ENCODE assay signal across 19 cellular contexts in genomic region chr1:67583462-67583950, GRCh38.
DNase-seq lines count a peak whose midpoint lies in the region; ATAC-seq and TF ChIP-seq lines count a peak whose summit lies in the region.
"Had no signal": no experiment of that assay in that cellular context is flagged by ENCODE, and none has a peak within 500 bp of the region (broad histone marks: within the 10 kb centered on the region; RNA-seq: fewer than 3 reads in every experiment).

No MANE protein-coding gene starts in this region.

- no peak for ATAC-seq in Right ventricle myocardium inferior
- no peak for ATAC-seq in psoas muscle
- ATAC-seq in HG02763 (IDR thresholded peaks at IDR 0.05; ENCODE audit: unreplicated experiment), result no peak
- ATAC-seq in GM21526 (IDR thresholded peaks at IDR 0.05; ENCODE audit: low FRiP score, unreplicated experiment), result no peak
- ATAC-seq: activated CD8-positive, alpha-beta T cell treated with anti-CD3 and anti-CD28 coated beads for 36 hours; HCT116 had no signal

- H3K4me1 ChIP-seq in left ventricle myocardium inferior (peaks cover 45% of the 10 kb centered on the region), psoas muscle (peaks cover 32% of the 10 kb centered on the region)

- H3K4me3 ChIP-seq in left ventricle myocardium inferior, result no peak overlapping the region
- no peak overlapping the region for H3K4me3 ChIP-seq in fibroblast of mammary gland (ENCODE audit: control insufficient read depth, low read depth, low read length)
- no peak overlapping the region for H3K4me3 ChIP-seq in psoas muscle

- H3K27ac ChIP-seq in left ventricle myocardium inferior (replicated peaks) (peak overlapping the region; percentile 25), psoas muscle (peak overlapping the region; percentile 17)
- H3K27ac ChIP-seq: C4-2B had no signal

- WGBS in psoas muscle, 3 donors, result 60 to 74% (median 64%) methylated on average over 2 of the region's 2 CpGs

- intact Hi-C loops in left ventricle myocardium inferior (cut with micrococcal nuclease) (no loop called here), Right ventricle myocardium inferior (cut with DNase I) (no loop called here), psoas muscle (cut with DNase I) (no loop called here)

- no peak for DNase-seq in left ventricle myocardium inferior
- no peak for DNase-seq in Right ventricle myocardium inferior (ENCODE audit: missing footprints)
- peak; percentile 27 for DNase-seq in fibroblast of mammary gland (ENCODE audit: low read depth)
- no peak for DNase-seq in psoas muscle
- DNase-seq in hypothalamus (lab: John Stamatoyannopoulos, UW), result no peak
- DNase-seq in DMS 273 treated with DMSO at 0.1 percent for 48 hours (lab: John Stamatoyannopoulos, UW), result no peak
- DNase-seq: activated CD8-positive, alpha-beta T cell treated with anti-CD3 and anti-CD28 coated beads for 36 hours; activated naive CD4-positive, alpha-beta T cell; activated T-cell treated with anti-CD3 and anti-CD28 coated beads, Interleukin-2, amount 50 U/mL, for 1 hour; amygdala; foreskin melanocyte; kidney glomerular epithelial cell; midbrain; NCI-H1694; NCI-H69 had no signal

- H3K27me3 ChIP-seq in left ventricle myocardium inferior (ENCODE audit: low read depth), result no peaks in the 10 kb centered on the region
- H3K27me3 ChIP-seq in psoas muscle (ENCODE audit: insufficient read depth in 3 of 3, low read length in 2 of 3), result no peaks in the 10 kb centered on the region

- no peaks in the 10 kb centered on the region for H3K9me3 ChIP-seq in left ventricle myocardium inferior (replicated peaks)
- no peaks in the 10 kb centered on the region for H3K9me3 ChIP-seq in psoas muscle

- TF ChIP-seq CTCF in left ventricle myocardium inferior (IDR thresholded peaks at IDR 0.05; ENCODE audit: borderline replicate concordance) (no peak), fibroblast of mammary gland (conservative IDR thresholded peaks at IDR 0.05; ENCODE audit: control insufficient read depth, insufficient read depth, low read depth, low read length) (no peak), psoas muscle (IDR thresholded peaks at IDR 0.05) (no peak)

- H3K36me3 ChIP-seq in left ventricle myocardium inferior (no peaks in the 10 kb centered on the region), psoas muscle (ENCODE audit: insufficient read depth in 1 of 2, low read depth in 1 of 2) (no peaks in the 10 kb centered on the region)
